ENCODE assay signal across 17 cellular contexts in the genomic region with DNA sequence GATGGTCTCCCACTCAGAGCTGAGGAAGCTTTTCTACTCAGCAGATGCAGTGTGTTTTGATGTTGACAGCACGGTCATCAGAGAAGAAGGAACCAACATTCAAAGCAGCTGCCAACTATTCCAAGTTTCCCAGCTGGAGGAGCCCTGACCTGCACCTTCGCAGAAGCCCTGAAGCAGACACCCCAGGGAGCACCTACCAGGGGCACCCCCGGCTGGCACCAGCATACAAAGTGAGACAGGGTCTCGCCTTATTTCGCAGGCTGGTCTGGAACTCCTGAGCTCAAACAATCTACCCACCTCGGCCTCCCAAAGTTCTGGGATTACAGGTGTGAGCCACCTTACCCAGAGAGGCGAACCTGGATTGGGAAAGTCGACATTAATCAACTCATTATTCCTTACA.
"Had no signal": no experiment of that assay in that cellular context is flagged by ENCODE, and none has a peak within 500 bp of the region (broad histone marks: within the 10 kb centered on the region; RNA-seq: fewer than 3 reads in every experiment).

No MANE protein-coding gene starts in this region.

- H3K9me3 Mint-ChIP-seq: neural crest cell, type B pancreatic cell had no signal

- H3K36me3 Mint-ChIP-seq: natural killer cell had no signal

- H3K27me3 Mint-ChIP-seq: central memory CD8-positive, alpha-beta T cell; type B pancreatic cell had no signal

- H3K9me3 ChIP-seq: esophagus muscularis mucosa, prostate gland, right lobe of liver had no signal

- ATAC-seq: natural killer cell had no signal

- H3K4me1 ChIP-seq: parathyroid adenoma, prostate gland had no signal

- FAIRE-seq: keratinocyte, urothelium cell line had no signal

- H3K4me3 ChIP-seq: esophagus muscularis mucosa, prostate gland, right lobe of liver, skin epidermis had no signal

- H3K36me3 ChIP-seq: prostate gland, right lobe of liver had no signal

- H3K4me3 Mint-ChIP-seq: central memory CD8-positive, alpha-beta T cell; immature natural killer cell; natural killer cell; neural crest cell; type B pancreatic cell had no signal

- DNase-seq: cortex of kidney; effector memory CD4-positive, alpha-beta T cell; immature natural killer cell; natural killer cell; right lobe of liver; stimulated activated naive CD4-positive, alpha-beta T cell had no signal

- H3K27ac Mint-ChIP-seq: type B pancreatic cell had no signal

- H3K27ac ChIP-seq: dorsolateral prefrontal cortex, epithelial cell of prostate, esophagus muscularis mucosa, parathyroid adenoma, prostate gland, right lobe of liver, skin epidermis had no signal

- H3K9ac ChIP-seq: parathyroid adenoma had no signal

- H3K27me3 ChIP-seq: dorsolateral prefrontal cortex, esophagus muscularis mucosa, right lobe of liver had no signal
